ENCODE assay signal across 25 cellular contexts in genomic region chr18:73688161-73688560, GRCh38.
"Had no signal": no experiment of that assay in that cellular context is flagged by ENCODE, and none has a peak within 500 bp of the region (broad histone marks: within the 10 kb centered on the region; RNA-seq: fewer than 3 reads in every experiment).

No MANE protein-coding gene starts in this region.

- H3K27ac ChIP-seq: body of pancreas, colonic mucosa, gastrocnemius medialis, left ventricle myocardium inferior, neural progenitor cell, ovary, psoas muscle, skin epidermis, stomach, upper lobe of left lung had no signal

- H3K4me2 ChIP-seq: neural progenitor cell had no signal

- H3K27ac Mint-ChIP-seq: activated CD4-positive, alpha-beta T cell treated with anti-CD3 and anti-CD28 coated beads for 36 hours; activated naive CD8-positive, alpha-beta T cell; activated T-helper 1 cell treated with anti-CD3 and anti-CD28 coated beads, Interleukin-12 subunit alpha, Interleukin-12 subunit beta, Interleukin-2, Interleukin-4 antibody, amounts not matched to agents 30 ng/mL and 10 ng/mL and 1 ng/mL, durations not matched to agents 14 hours and 24 hours and 36 hours; stimulated activated effector memory CD8-positive, alpha-beta T cell treated with anti-CD3 and anti-CD28 coated beads, Interleukin-12 subunit alpha, Interleukin-12 subunit beta, amount 100 ng/mL, for 72 hours; WTC11 had no signal

- DNase-seq: activated CD4-positive, alpha-beta T cell treated with anti-CD3 and anti-CD28 coated beads for 36 hours; activated CD4-positive, alpha-beta T cell treated with anti-CD3 and anti-CD28 coated beads, Interleukin-2, amount 50 U/mL, for 48 hours; activated T-cell treated with anti-CD3 and anti-CD28 coated beads for 4 hours; amygdala; body of pancreas; central memory CD4-positive, alpha-beta T cell; colonic mucosa; erythroblast; gastrocnemius medialis; head of caudate nucleus; kidney; left ventricle myocardium inferior; ovary; psoas muscle; right cardiac atrium; stimulated activated CD4-positive, alpha-beta T cell treated with anti-CD3 and anti-CD28 coated beads, Interleukin-15, amount 100 ng/mL, for 24 hours; stimulated activated CD4-positive, alpha-beta T cell treated with anti-CD3 and anti-CD28 coated beads, Interleukin-4, amount 100 ng/mL, for 1 hour; stomach; upper lobe of left lung had no signal

- ATAC-seq: activated CD4-positive, alpha-beta T cell treated with anti-CD3 and anti-CD28 coated beads for 36 hours; body of pancreas; gastrocnemius medialis; psoas muscle; right cardiac atrium; stimulated activated effector memory CD8-positive, alpha-beta T cell treated with anti-CD3 and anti-CD28 coated beads, Interleukin-12 subunit alpha, Interleukin-12 subunit beta, amount 100 ng/mL, for 72 hours had no signal

- H3K4me3 Mint-ChIP-seq: activated CD4-positive, alpha-beta T cell treated with anti-CD3 and anti-CD28 coated beads for 36 hours; activated naive CD8-positive, alpha-beta T cell; activated T-helper 1 cell treated with anti-CD3 and anti-CD28 coated beads, Interleukin-12 subunit alpha, Interleukin-12 subunit beta, Interleukin-2, Interleukin-4 antibody, amounts not matched to agents 30 ng/mL and 10 ng/mL and 1 ng/mL, durations not matched to agents 14 hours and 24 hours and 36 hours; neural progenitor cell; stimulated activated effector memory CD8-positive, alpha-beta T cell treated with anti-CD3 and anti-CD28 coated beads, Interleukin-12 subunit alpha, Interleukin-12 subunit beta, amount 100 ng/mL, for 72 hours; WTC11 had no signal

- H2AFZ ChIP-seq: neural progenitor cell had no signal

- H3K27me3 Mint-ChIP-seq: activated CD4-positive, alpha-beta T cell treated with anti-CD3 and anti-CD28 coated beads for 36 hours; activated naive CD8-positive, alpha-beta T cell had no signal

- H3K36me3 Mint-ChIP-seq: activated naive CD8-positive, alpha-beta T cell; stimulated activated effector memory CD8-positive, alpha-beta T cell treated with anti-CD3 and anti-CD28 coated beads, Interleukin-12 subunit alpha, Interleukin-12 subunit beta, amount 100 ng/mL, for 72 hours; WTC11 had no signal

- H3K9ac ChIP-seq: neural progenitor cell had no signal

- H3K36me3 ChIP-seq: colonic mucosa, gastrocnemius medialis, left ventricle myocardium inferior, neural progenitor cell, ovary, stomach, upper lobe of left lung had no signal

- H3K9me3 Mint-ChIP-seq: activated T-helper 1 cell treated with anti-CD3 and anti-CD28 coated beads, Interleukin-12 subunit alpha, Interleukin-12 subunit beta, Interleukin-2, Interleukin-4 antibody, amounts not matched to agents 30 ng/mL and 10 ng/mL and 1 ng/mL, durations not matched to agents 14 hours and 24 hours and 36 hours had no signal

- H3K9me3 ChIP-seq: body of pancreas, colonic mucosa, gastrocnemius medialis, left ventricle myocardium inferior, ovary, psoas muscle, stomach, upper lobe of left lung had no signal

- H3K27me3 ChIP-seq: body of pancreas, colonic mucosa, gastrocnemius medialis, neural progenitor cell, ovary, upper lobe of left lung had no signal

- H3K4me3 ChIP-seq: body of pancreas, colonic mucosa, gastrocnemius medialis, left ventricle myocardium inferior, neural progenitor cell, ovary, psoas muscle, skin epidermis, stomach, upper lobe of left lung had no signal

- H3K4me1 Mint-ChIP-seq: activated CD4-positive, alpha-beta T cell treated with anti-CD3 and anti-CD28 coated beads for 36 hours; stimulated activated effector memory CD8-positive, alpha-beta T cell treated with anti-CD3 and anti-CD28 coated beads, Interleukin-12 subunit alpha, Interleukin-12 subunit beta, amount 100 ng/mL, for 72 hours had no signal

- H3K4me1 ChIP-seq: body of pancreas, colonic mucosa, gastrocnemius medialis, psoas muscle, stomach had no signal
